Comparison of ENCODE assay signal across 8 cellular contexts in the genomic region with DNA sequence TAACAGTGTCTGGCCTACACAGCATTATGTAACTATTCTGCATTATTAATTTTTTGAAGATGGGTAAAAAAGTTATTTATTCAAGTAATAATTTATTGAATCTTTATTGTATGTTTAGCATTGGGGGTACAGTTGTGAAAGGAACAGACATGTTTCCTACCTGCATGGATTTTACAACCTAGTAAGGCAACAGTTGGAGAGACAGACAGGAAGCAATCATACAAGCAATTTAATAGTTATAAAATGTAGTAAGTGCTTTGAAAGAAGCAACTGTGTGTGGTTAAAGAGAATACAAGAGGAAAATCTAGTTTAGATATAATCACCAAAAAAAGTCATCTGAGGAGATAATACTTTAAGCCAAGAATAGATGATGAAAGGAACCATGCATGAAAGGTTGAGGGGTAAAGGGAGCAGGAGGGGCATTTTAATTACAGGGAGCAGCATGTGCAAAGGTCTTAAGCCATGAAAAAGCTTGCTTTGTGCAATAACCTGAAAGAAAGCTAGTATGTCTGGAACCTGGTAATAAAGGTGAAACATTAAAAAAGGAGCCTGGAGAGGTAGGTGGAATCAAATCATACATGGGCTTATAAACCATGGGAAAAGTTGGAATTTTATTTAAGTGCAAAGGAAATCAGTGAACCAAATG.
"Had no signal": no experiment of that assay in that cellular context is flagged by ENCODE, and none has a peak within 500 bp of the region (broad histone marks: within the 10 kb centered on the region; RNA-seq: fewer than 3 reads in every experiment).

No MANE protein-coding gene starts in this region.

- H3K4me3 ChIP-seq: GM23338, K562 had no signal

- DNase-seq: H9, HCEC 1CT, IMR-90 had no signal

- ATAC-seq: GM23338, K562 had no signal

- H3K4me2 ChIP-seq: GM23338 had no signal

- FAIRE-seq: H1, H54, HTR-8/SVneo, K562 had no signal
